Comparison of ENCODE assay signal across 1 cellular context in genomic region chr20:33005908-33006775, GRCh38.
TF ChIP-seq lines count a peak whose summit lies in the region.

No MANE protein-coding gene starts in this region.

TF ChIP-seq in HepG2, 621 proteins besides CTCF, POLR2A, EP300 and RAD21 (continued from another document and continues in another):
- TF ChIP-seq, protein P1, sequence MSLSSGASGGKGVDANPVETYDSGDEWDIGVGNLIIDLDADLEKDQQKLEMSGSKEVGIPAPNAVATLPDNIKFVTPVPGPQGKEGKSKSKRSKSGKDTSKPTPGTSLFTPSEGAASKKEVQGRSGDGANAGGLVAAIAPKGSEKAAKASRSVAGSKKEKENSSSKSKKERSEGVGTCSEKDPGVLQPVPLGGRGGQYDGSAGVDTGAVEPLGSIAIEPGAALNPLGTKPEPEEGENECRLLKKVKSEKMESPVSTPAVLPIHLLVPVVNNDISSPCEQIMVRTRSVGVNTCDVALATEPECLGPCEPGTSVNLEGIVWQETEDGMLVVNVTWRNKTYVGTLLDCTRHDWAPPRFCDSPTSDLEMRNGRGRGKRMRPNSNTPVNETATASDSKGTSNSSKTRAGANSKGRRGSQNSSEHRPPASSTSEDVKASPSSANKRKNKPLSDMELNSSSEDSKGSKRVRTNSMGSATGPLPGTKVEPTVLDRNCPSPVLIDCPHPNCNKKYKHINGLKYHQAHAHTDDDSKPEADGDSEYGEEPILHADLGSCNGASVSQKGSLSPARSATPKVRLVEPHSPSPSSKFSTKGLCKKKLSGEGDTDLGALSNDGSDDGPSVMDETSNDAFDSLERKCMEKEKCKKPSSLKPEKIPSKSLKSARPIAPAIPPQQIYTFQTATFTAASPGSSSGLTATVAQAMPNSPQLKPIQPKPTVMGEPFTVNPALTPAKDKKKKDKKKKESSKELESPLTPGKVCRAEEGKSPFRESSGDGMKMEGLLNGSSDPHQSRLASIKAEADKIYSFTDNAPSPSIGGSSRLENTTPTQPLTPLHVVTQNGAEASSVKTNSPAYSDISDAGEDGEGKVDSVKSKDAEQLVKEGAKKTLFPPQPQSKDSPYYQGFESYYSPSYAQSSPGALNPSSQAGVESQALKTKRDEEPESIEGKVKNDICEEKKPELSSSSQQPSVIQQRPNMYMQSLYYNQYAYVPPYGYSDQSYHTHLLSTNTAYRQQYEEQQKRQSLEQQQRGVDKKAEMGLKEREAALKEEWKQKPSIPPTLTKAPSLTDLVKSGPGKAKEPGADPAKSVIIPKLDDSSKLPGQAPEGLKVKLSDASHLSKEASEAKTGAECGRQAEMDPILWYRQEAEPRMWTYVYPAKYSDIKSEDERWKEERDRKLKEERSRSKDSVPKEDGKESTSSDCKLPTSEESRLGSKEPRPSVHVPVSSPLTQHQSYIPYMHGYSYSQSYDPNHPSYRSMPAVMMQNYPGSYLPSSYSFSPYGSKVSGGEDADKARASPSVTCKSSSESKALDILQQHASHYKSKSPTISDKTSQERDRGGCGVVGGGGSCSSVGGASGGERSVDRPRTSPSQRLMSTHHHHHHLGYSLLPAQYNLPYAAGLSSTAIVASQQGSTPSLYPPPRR (CRISPR knock-in tag; IDR thresholded peaks at IDR 0.05; ENCODE audit: borderline replicate concordance), result peak; percentile 98
- TF ChIP-seq CBX5 (CRISPR knock-in tag; IDR thresholded peaks at IDR 0.05; ENCODE audit: borderline replicate concordance) (peak; percentile 99), ZNF124 (CRISPR knock-in tag; IDR thresholded peaks at IDR 0.05) (peak; percentile 91), POGK (CRISPR knock-in tag; conservative IDR thresholded peaks at IDR 0.05) (peak; percentile 89), ZSCAN30 (CRISPR knock-in tag; IDR thresholded peaks at IDR 0.05) (no peak), ZNF451 (CRISPR knock-in tag; IDR thresholded peaks at IDR 0.05) (no peak), YEATS2 (CRISPR knock-in tag; IDR thresholded peaks at IDR 0.05; ENCODE audit: borderline replicate concordance) (peak; percentile 83; the same call in 1 of the 2 replicates), ATRX (CRISPR knock-in tag; IDR thresholded peaks at IDR 0.05; ENCODE audit: borderline replicate concordance) (no peak), NAIF1 (CRISPR knock-in tag; IDR thresholded peaks at IDR 0.05; ENCODE audit: borderline replicate concordance) (no peak), ZNF790 (CRISPR knock-in tag; IDR thresholded peaks at IDR 0.05; ENCODE audit: borderline replicate concordance) (no peak), ZNF207 (IDR thresholded peaks at IDR 0.05; ENCODE audit: borderline replicate concordance) (no peak), ZNF234 (CRISPR knock-in tag; conservative IDR thresholded peaks at IDR 0.05) (no peak), TBX3 (IDR thresholded peaks at IDR 0.05; ENCODE audit: borderline replicate concordance) (peak; percentile 49; the same call in 1 of the 2 replicates), ATF7-NPFF (CRISPR knock-in tag; IDR thresholded peaks at IDR 0.05; ENCODE audit: low read depth) (peak; percentile 55; the same call in 1 of the 2 replicates), ZFP37 (CRISPR knock-in tag; IDR thresholded peaks at IDR 0.05; ENCODE audit: borderline replicate concordance) (no peak), SRSF4 (IDR thresholded peaks at IDR 0.05; ENCODE audit: low read depth, low read length, poor library complexity, severe bottlenecking) (no peak), TIGD3 (CRISPR knock-in tag; IDR thresholded peaks at IDR 0.05; ENCODE audit: borderline replicate concordance) (no peak), CENPT (CRISPR knock-in tag; IDR thresholded peaks at IDR 0.05; ENCODE audit: low read depth) (0 out of 2 replicates have a peak, but pooled peaks have one; percentile 71), JUNB (CRISPR knock-in tag; IDR thresholded peaks at IDR 0.05; ENCODE audit: borderline replicate concordance) (no peak), MXD4 (CRISPR knock-in tag; IDR thresholded peaks at IDR 0.05) (no peak; the same call in 1 of the 2 replicates), NFYC (CRISPR knock-in tag; IDR thresholded peaks at IDR 0.05) (no peak; the same call in 1 of the 2 replicates), HMG20B (CRISPR knock-in tag; conservative IDR thresholded peaks at IDR 0.05) (peak; percentile 92), MAFF (IDR thresholded peaks at IDR 0.05; ENCODE audit: low read depth, low read length) (no peak), ZNF766 (CRISPR knock-in tag; IDR thresholded peaks at IDR 0.05; ENCODE audit: borderline replicate concordance) (peak; percentile 67; the same call in 1 of the 2 replicates), ZNF546 (CRISPR knock-in tag; conservative IDR thresholded peaks at IDR 0.05) (no peak; the same call in 1 of the 2 replicates), RARG (CRISPR knock-in tag; IDR thresholded peaks at IDR 0.05; ENCODE audit: low read depth) (no peak), SNAPC2 (CRISPR knock-in tag; IDR thresholded peaks at IDR 0.05) (peak; percentile 77), ZNF639 (CRISPR knock-in tag; conservative IDR thresholded peaks at IDR 0.05) (peak; percentile 75; the same call in 1 of the 2 replicates), ZNF138 (CRISPR knock-in tag; IDR thresholded peaks at IDR 0.05; ENCODE audit: low read depth) (0 out of 2 replicates have a peak, but pooled peaks have one; percentile 17), ZNF17 (CRISPR knock-in tag; IDR thresholded peaks at IDR 0.05) (no peak), RERE (CRISPR knock-in tag; IDR thresholded peaks at IDR 0.05; ENCODE audit: low read depth) (peak; percentile 92), ZNF44 (CRISPR knock-in tag; IDR thresholded peaks at IDR 0.05) (peak; percentile 97), ZFYVE20 (CRISPR knock-in tag; IDR thresholded peaks at IDR 0.05; ENCODE audit: borderline replicate concordance, low read depth) (0 out of 2 replicates have a peak, but pooled peaks have one; percentile 48), ZNF274 (CRISPR knock-in tag; IDR thresholded peaks at IDR 0.05) (no peak), ISL2 (CRISPR knock-in tag; IDR thresholded peaks at IDR 0.05) (peak; percentile 96), E2F2 (CRISPR knock-in tag; IDR thresholded peaks at IDR 0.05; ENCODE audit: borderline replicate concordance) (0 out of 2 replicates have a peak, but pooled peaks have one; percentile 12), HNRNPL (IDR thresholded peaks at IDR 0.05; ENCODE audit: low read depth, low read length) (peak; percentile 84), ZBTB21 (CRISPR knock-in tag; IDR thresholded peaks at IDR 0.05) (no peak; the same call in 1 of the 2 replicates), GLI4 (CRISPR knock-in tag; IDR thresholded peaks at IDR 0.05; ENCODE audit: borderline replicate concordance) (peak; percentile 75; the same call in 1 of the 2 replicates), ZNF891 (CRISPR knock-in tag; IDR thresholded peaks at IDR 0.05) (peak; percentile 66; the same call in 1 of the 2 replicates)
- TF ChIP-seq, protein P2, sequence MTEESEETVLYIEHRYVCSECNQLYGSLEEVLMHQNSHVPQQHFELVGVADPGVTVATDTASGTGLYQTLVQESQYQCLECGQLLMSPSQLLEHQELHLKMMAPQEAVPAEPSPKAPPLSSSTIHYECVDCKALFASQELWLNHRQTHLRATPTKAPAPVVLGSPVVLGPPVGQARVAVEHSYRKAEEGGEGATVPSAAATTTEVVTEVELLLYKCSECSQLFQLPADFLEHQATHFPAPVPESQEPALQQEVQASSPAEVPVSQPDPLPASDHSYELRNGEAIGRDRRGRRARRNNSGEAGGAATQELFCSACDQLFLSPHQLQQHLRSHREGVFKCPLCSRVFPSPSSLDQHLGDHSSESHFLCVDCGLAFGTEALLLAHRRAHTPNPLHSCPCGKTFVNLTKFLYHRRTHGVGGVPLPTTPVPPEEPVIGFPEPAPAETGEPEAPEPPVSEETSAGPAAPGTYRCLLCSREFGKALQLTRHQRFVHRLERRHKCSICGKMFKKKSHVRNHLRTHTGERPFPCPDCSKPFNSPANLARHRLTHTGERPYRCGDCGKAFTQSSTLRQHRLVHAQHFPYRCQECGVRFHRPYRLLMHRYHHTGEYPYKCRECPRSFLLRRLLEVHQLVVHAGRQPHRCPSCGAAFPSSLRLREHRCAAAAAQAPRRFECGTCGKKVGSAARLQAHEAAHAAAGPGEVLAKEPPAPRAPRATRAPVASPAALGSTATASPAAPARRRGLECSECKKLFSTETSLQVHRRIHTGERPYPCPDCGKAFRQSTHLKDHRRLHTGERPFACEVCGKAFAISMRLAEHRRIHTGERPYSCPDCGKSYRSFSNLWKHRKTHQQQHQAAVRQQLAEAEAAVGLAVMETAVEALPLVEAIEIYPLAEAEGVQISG (CRISPR knock-in tag; IDR thresholded peaks at IDR 0.05), result peak; percentile 86
- TF ChIP-seq, protein P3, sequence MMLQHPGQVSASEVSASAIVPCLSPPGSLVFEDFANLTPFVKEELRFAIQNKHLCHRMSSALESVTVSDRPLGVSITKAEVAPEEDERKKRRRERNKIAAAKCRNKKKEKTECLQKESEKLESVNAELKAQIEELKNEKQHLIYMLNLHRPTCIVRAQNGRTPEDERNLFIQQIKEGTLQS (CRISPR knock-in tag; IDR thresholded peaks at IDR 0.05), result peak; percentile 32; the same call in 1 of the 2 replicates
